Comparison of ENCODE assay signal across 9 cellular contexts in genomic region chr19:18306903-18307681, GRCh38. TPM values are rescaled to one million over a fixed set of nuclear protein-coding genes. Genes with fewer than 3 reads are reported as not detected.
DNase-seq lines count a peak whose midpoint lies in the region; ATAC-seq and TF ChIP-seq lines count a peak whose summit lies in the region.
"Had no signal": no experiment of that assay in that cellular context is flagged by ENCODE, and none has a peak within 500 bp of the region (broad histone marks: within the 10 kb centered on the region; RNA-seq: fewer than 3 reads in every experiment).

No MANE protein-coding gene starts in this region.

- H3K4me1 ChIP-seq in gastroesophageal sphincter = peaks cover 0 to 67% (median 55%) of the 10 kb centered on the region in 3 donors

- H3K4me1 Mint-ChIP-seq in activated T-helper 2 cell treated with anti-CD3 and anti-CD28 coated beads, Interferon-gamma antibody, Interleukin-2, Interleukin-4, amounts not matched to agents 10 μg/mL and 5 μg/mL and 100 μg/mL, durations not matched to agents 14 hours and 24 hours and 36 hours (ENCODE audit: low read depth) = peaks cover 31% of the 10 kb centered on the region
- H3K4me1 Mint-ChIP-seq in stimulated activated naive CD8-positive, alpha-beta T cell treated with anti-CD3 and anti-CD28 coated beads, Interleukin-15, amount 100 ng/mL, for 72 hours = peaks cover 80% of the 10 kb centered on the region

- peak overlapping the region; percentile 94 for H3K27ac Mint-ChIP-seq in activated T-helper 2 cell treated with anti-CD3 and anti-CD28 coated beads, Interferon-gamma antibody, Interleukin-2, Interleukin-4, amounts not matched to agents 10 μg/mL and 5 μg/mL and 100 μg/mL, durations not matched to agents 14 hours and 24 hours and 36 hours
- peak overlapping the region; percentile 89 to 90 for H3K27ac Mint-ChIP-seq in stimulated activated naive CD8-positive, alpha-beta T cell treated with anti-CD3 and anti-CD28 coated beads, Interleukin-15, amount 100 ng/mL, for 72 hours

- peak overlapping the region; percentile 88 for H3K4me3 Mint-ChIP-seq in activated T-helper 2 cell treated with anti-CD3 and anti-CD28 coated beads, Interferon-gamma antibody, Interleukin-2, Interleukin-4, amounts not matched to agents 10 μg/mL and 5 μg/mL and 100 μg/mL, durations not matched to agents 14 hours and 24 hours and 36 hours (ENCODE audit: low read depth)
- peak overlapping the region; percentile 85 to 92 for H3K4me3 Mint-ChIP-seq in stimulated activated naive CD8-positive, alpha-beta T cell treated with anti-CD3 and anti-CD28 coated beads, Interleukin-15, amount 100 ng/mL, for 72 hours

- no peak for TF ChIP-seq POLR2A in gastroesophageal sphincter (IDR thresholded peaks at IDR 0.05)

- TF ChIP-seq CTCF in gastroesophageal sphincter (IDR thresholded peaks at IDR 0.05) = peak in 2 of 4 experiments; percentile 32 to 47

- no peaks in the 10 kb centered on the region for H3K9me3 ChIP-seq in gastroesophageal sphincter

- 15 to 30% methylated on average over 8 to 10 of the region's 33 CpGs for WGBS in gastroesophageal sphincter (ENCODE audit: low coverage in 1 of 2), 2 donors

- no peak for TF ChIP-seq EP300 in gastroesophageal sphincter (IDR thresholded peaks at IDR 0.05)

- H3K27me3 ChIP-seq in H7 (ENCODE audit: control insufficient read depth, insufficient read depth, low read length) = no peaks in the 10 kb centered on the region
- H3K27me3 ChIP-seq in gastroesophageal sphincter = no peaks in the 10 kb centered on the region

- peak; percentile 68 for DNase-seq in H7
- no peak for DNase-seq in activated T-helper 2 cell treated with anti-CD3 and anti-CD28 coated beads, Interferon-gamma antibody, Interleukin-2, Interleukin-4, amounts not matched to agents 10 μg/mL and 5 μg/mL and 100 μg/mL, durations not matched to agents 14 hours and 24 hours and 36 hours (ENCODE audit: low spot score)
- peak in 1 of 2 donors; percentile 69 for DNase-seq in stimulated activated naive CD8-positive, alpha-beta T cell treated with anti-CD3 and anti-CD28 coated beads, Interleukin-15, amount 100 ng/mL, for 72 hours
- DNase-seq in kidney tubule cell (ENCODE audit: low spot score) = no peak
- DNase-seq in SHP77 (lab: John Stamatoyannopoulos, UW) = no peak
- DNase-seq: NCI-H82 had no signal

- no peaks in the 10 kb centered on the region for H3K9me3 Mint-ChIP-seq in activated T-helper 2 cell treated with anti-CD3 and anti-CD28 coated beads, Interferon-gamma antibody, Interleukin-2, Interleukin-4, amounts not matched to agents 10 μg/mL and 5 μg/mL and 100 μg/mL, durations not matched to agents 14 hours and 24 hours and 36 hours
- H3K9me3 Mint-ChIP-seq in stimulated activated naive CD8-positive, alpha-beta T cell treated with anti-CD3 and anti-CD28 coated beads, Interleukin-15, amount 100 ng/mL, for 72 hours = peaks cover 0 to 7% of the 10 kb centered on the region in 2 donors

- ATAC-seq in gastroesophageal sphincter (no peak), GM19395 (IDR thresholded peaks at IDR 0.05; ENCODE audit: unreplicated experiment) (no peak), GM21360 (IDR thresholded peaks at IDR 0.05; ENCODE audit: unreplicated experiment) (no peak)
- peak; percentile 14 for ATAC-seq in stimulated activated naive CD8-positive, alpha-beta T cell treated with anti-CD3 and anti-CD28 coated beads, Interleukin-15, amount 100 ng/mL, for 72 hours

- no peak overlapping the region for H3K4me3 ChIP-seq in H7 (ENCODE audit: insufficient read depth, low read depth, low read length)
- H3K4me3 ChIP-seq in gastroesophageal sphincter = peak overlapping the region in 1 of 2 donors; percentile 16

- H3K27me3 Mint-ChIP-seq in activated T-helper 2 cell treated with anti-CD3 and anti-CD28 coated beads, Interferon-gamma antibody, Interleukin-2, Interleukin-4, amounts not matched to agents 10 μg/mL and 5 μg/mL and 100 μg/mL, durations not matched to agents 14 hours and 24 hours and 36 hours (ENCODE audit: low read depth) = no peaks in the 10 kb centered on the region
- H3K27me3 Mint-ChIP-seq in stimulated activated naive CD8-positive, alpha-beta T cell treated with anti-CD3 and anti-CD28 coated beads, Interleukin-15, amount 100 ng/mL, for 72 hours = no peaks in the 10 kb centered on the region

- intact Hi-C loops in activated T-helper 2 cell treated with anti-CD3 and anti-CD28 coated beads, Interferon-gamma antibody, Interleukin-2, Interleukin-4, amounts not matched to agents 10 μg/mL and 5 μg/mL and 100 μg/mL, durations not matched to agents 14 hours and 24 hours and 36 hours (cut with micrococcal nuclease) = no loop called here

- H3K27ac ChIP-seq in gastroesophageal sphincter = peak overlapping the region; percentile 27 to 99 (median 98)

- H3K36me3 Mint-ChIP-seq in activated T-helper 2 cell treated with anti-CD3 and anti-CD28 coated beads, Interferon-gamma antibody, Interleukin-2, Interleukin-4, amounts not matched to agents 10 μg/mL and 5 μg/mL and 100 μg/mL, durations not matched to agents 14 hours and 24 hours and 36 hours (ENCODE audit: low read depth) = peaks cover 50% of the 10 kb centered on the region

- H3K36me3 ChIP-seq in H7 (replicated peaks; ENCODE audit: control insufficient read depth, insufficient read depth, low read length) = peaks cover 13% of the 10 kb centered on the region
- H3K36me3 ChIP-seq in gastroesophageal sphincter = peaks cover 0 to 50% of the 10 kb centered on the region in 2 donors

RNA-seq across cellular contexts. Expression of gene LSM4, which starts 15.8 kb away (rescaled TPM):
- 787 and 838 TPM in 2 replicates for total RNA-seq in H7 (2014; rRNA removed; shearing (Covaris generic))
- 198 and 208 TPM in 2 replicates for total RNA-seq in activated T-helper 2 cell treated with anti-CD3 and anti-CD28 coated beads, Interferon-gamma antibody, Interleukin-2, Interleukin-4, amounts not matched to agents 10 μg/mL and 5 μg/mL and 100 μg/mL, durations not matched to agents 14 hours and 24 hours and 36 hours
- total RNA-seq in gastroesophageal sphincter = 100 to 1,000 TPM in 1 of 4 donors, 10 to 100 TPM in 3; 81.2 to 116 (median 94.5) TPM

RNA-seq across cellular contexts. Expression of gene JUND, which starts 25.7 kb away (rescaled TPM):
- total RNA-seq in H7 (2014; rRNA removed; shearing (Covaris generic)) = 173 and 181 TPM in 2 replicates
- 462 and 464 TPM in 2 replicates for total RNA-seq in activated T-helper 2 cell treated with anti-CD3 and anti-CD28 coated beads, Interferon-gamma antibody, Interleukin-2, Interleukin-4, amounts not matched to agents 10 μg/mL and 5 μg/mL and 100 μg/mL, durations not matched to agents 14 hours and 24 hours and 36 hours
- total RNA-seq in gastroesophageal sphincter = 100 to 1,000 TPM; 241 to 573 (median 297) TPM

RNA-seq across cellular contexts. Expression of gene IQCN, which starts 32.8 kb away (rescaled TPM):
- 0.55 and 0.76 TPM in 2 replicates for total RNA-seq in H7 (2014; rRNA removed; shearing (Covaris generic))
- 2.9 and 3.3 TPM in 2 replicates for total RNA-seq in activated T-helper 2 cell treated with anti-CD3 and anti-CD28 coated beads, Interferon-gamma antibody, Interleukin-2, Interleukin-4, amounts not matched to agents 10 μg/mL and 5 μg/mL and 100 μg/mL, durations not matched to agents 14 hours and 24 hours and 36 hours
- 1 to 10 TPM in 2 of 4 donors, under 1 TPM in 2; 0.27 to 4.4 (median 1.3) TPM for total RNA-seq in gastroesophageal sphincter

RNA-seq across cellular contexts. Expression of gene PGPEP1, which starts 33.3 kb away (rescaled TPM):
- total RNA-seq in H7 (2014; rRNA removed; shearing (Covaris generic)) = 11.5 and 13.6 TPM in 2 replicates
- 24.9 and 29.4 TPM in 2 replicates for total RNA-seq in activated T-helper 2 cell treated with anti-CD3 and anti-CD28 coated beads, Interferon-gamma antibody, Interleukin-2, Interleukin-4, amounts not matched to agents 10 μg/mL and 5 μg/mL and 100 μg/mL, durations not matched to agents 14 hours and 24 hours and 36 hours
- 10 to 100 TPM; 15.0 to 38.2 (median 23.1) TPM for total RNA-seq in gastroesophageal sphincter
